In the genomic region with DNA sequence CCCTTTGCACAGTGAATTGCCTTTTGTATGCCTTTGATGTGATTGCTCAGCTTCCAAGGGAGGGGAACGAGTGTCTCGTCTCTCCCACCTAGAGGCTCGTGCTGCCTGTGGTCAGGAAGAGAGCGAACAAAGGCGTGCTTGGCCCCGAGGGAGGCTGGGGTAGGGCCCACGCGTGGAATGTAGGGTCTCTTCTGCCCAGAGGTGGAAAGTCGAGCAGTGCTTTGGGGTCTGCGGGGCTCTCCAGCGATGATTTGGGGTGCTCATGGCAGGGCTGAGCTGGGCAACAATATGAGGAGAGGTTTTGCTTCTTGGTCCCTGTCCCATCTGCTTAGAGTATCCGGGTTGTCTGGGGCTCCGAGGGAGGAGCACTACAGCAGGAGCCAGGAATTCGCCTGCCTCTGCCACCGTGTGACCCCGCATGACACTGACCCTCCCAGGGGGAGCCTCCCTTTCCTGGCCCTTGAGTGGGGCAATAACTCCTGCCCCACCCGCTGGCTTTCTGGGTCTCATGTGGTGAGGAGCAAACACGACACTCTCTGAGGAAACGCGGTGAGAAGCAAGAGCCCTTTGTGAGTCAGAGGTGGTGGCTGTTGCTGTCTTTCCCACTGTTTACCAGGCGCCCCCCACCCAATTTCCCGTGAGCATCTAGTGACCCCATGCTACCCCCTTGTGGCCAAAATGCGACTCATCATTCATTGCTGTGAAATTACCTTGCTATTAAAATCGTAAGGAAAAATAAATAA, we compare ENCODE assay signal across 1 cellular context.
TF ChIP-seq lines count a peak whose summit lies in the region.

No MANE protein-coding gene starts in this region.

TF ChIP-seq in HepG2, 621 proteins besides CTCF, POLR2A, EP300 and RAD21 (continued from another document and continues in another):
- TF ChIP-seq ZNF263 (CRISPR knock-in tag; IDR thresholded peaks at IDR 0.05) (peak; percentile 94), ZNF644 (CRISPR knock-in tag; IDR thresholded peaks at IDR 0.05; ENCODE audit: low read depth) (0 out of 2 replicates have a peak, but pooled peaks have one; percentile 20), BORCS8-MEF2B (CRISPR knock-in tag; IDR thresholded peaks at IDR 0.05) (peak; percentile 41; the same call in 1 of the 2 replicates), ZFP91 (CRISPR knock-in tag; IDR thresholded peaks at IDR 0.05; ENCODE audit: borderline replicate concordance) (peak; percentile 28; the same call in 1 of the 2 replicates), ZNF597 (CRISPR knock-in tag; IDR thresholded peaks at IDR 0.05) (no peak), CHD4 (IDR thresholded peaks at IDR 0.05; ENCODE audit: borderline replicate concordance, low read length) (0 out of 2 replicates have a peak, but pooled peaks have one; percentile 67), GPN1 (CRISPR knock-in tag; IDR thresholded peaks at IDR 0.05; ENCODE audit: borderline replicate concordance) (no peak), NFYC (CRISPR knock-in tag; IDR thresholded peaks at IDR 0.05) (no peak), SMAD3 (CRISPR knock-in tag; IDR thresholded peaks at IDR 0.05) (peak; percentile 38; the same call in 1 of the 2 replicates), ETV5 (CRISPR knock-in tag; IDR thresholded peaks at IDR 0.05; ENCODE audit: borderline replicate concordance) (0 out of 2 replicates have a peak, but pooled peaks have one; percentile 2), KDM1A (CRISPR knock-in tag; IDR thresholded peaks at IDR 0.05) (0 out of 2 replicates have a peak, but pooled peaks have one; percentile 54), EHMT2 (IDR thresholded peaks at IDR 0.05; ENCODE audit: borderline replicate concordance, low read depth, low read length) (no peak), ZNF274 (CRISPR knock-in tag; IDR thresholded peaks at IDR 0.05) (0 out of 2 replicates have a peak, but pooled peaks have one; percentile 29), ESRRA (CRISPR knock-in tag; IDR thresholded peaks at IDR 0.05; ENCODE audit: low read depth) (no peak), STAG1 (CRISPR knock-in tag; IDR thresholded peaks at IDR 0.05) (peak; percentile 71), ZNF552 (CRISPR knock-in tag; IDR thresholded peaks at IDR 0.05; ENCODE audit: borderline replicate concordance) (0 out of 2 replicates have a peak, but pooled peaks have one; percentile 14), ZNF225 (CRISPR knock-in tag; IDR thresholded peaks at IDR 0.05) (peak; percentile 27; the same call in 1 of the 2 replicates), ELF3 (CRISPR knock-in tag; IDR thresholded peaks at IDR 0.05) (peak; percentile 34), HNRNPLL (IDR thresholded peaks at IDR 0.05; ENCODE audit: low read depth, low read length, poor library complexity, severe bottlenecking) (peak; percentile 25), GATAD1 (CRISPR knock-in tag; IDR thresholded peaks at IDR 0.05) (peak; percentile 48), NR2C2 (CRISPR knock-in tag; IDR thresholded peaks at IDR 0.05; ENCODE audit: borderline replicate concordance) (peak; percentile 38), ZHX1 (CRISPR knock-in tag; IDR thresholded peaks at IDR 0.05; ENCODE audit: low read depth) (no peak), TP53 (CRISPR knock-in tag; conservative IDR thresholded peaks at IDR 0.05) (peak; percentile 51; the same call in 1 of the 2 replicates), ZSCAN29 (CRISPR knock-in tag; conservative IDR thresholded peaks at IDR 0.05) (no peak), PPARG (CRISPR knock-in tag; conservative IDR thresholded peaks at IDR 0.05) (peak; percentile 42; the same call in 1 of the 2 replicates), ZNF234 (CRISPR knock-in tag; conservative IDR thresholded peaks at IDR 0.05) (no peak), ZNF18 (CRISPR knock-in tag; IDR thresholded peaks at IDR 0.05; ENCODE audit: insufficient replicate concordance) (no peak), IRF2 (CRISPR knock-in tag; IDR thresholded peaks at IDR 0.05) (peak; percentile 46; the same call in 1 of the 2 replicates), YY1 (IDR thresholded peaks at IDR 0.05; ENCODE audit: insufficient read depth, insufficient replicate concordance, low read depth, low read length) (peak; percentile 9), GABPA (IDR thresholded peaks at IDR 0.05; ENCODE audit: low read depth, low read length) (no peak), GABPA (CRISPR knock-in tag; IDR thresholded peaks at IDR 0.05; ENCODE audit: low read depth) (no peak; the same call in 1 of the 2 replicates), PRDM10 (CRISPR knock-in tag; IDR thresholded peaks at IDR 0.05; ENCODE audit: low read depth) (no peak; the same call in 1 of the 2 replicates)
- TF ChIP-seq, protein P1, sequence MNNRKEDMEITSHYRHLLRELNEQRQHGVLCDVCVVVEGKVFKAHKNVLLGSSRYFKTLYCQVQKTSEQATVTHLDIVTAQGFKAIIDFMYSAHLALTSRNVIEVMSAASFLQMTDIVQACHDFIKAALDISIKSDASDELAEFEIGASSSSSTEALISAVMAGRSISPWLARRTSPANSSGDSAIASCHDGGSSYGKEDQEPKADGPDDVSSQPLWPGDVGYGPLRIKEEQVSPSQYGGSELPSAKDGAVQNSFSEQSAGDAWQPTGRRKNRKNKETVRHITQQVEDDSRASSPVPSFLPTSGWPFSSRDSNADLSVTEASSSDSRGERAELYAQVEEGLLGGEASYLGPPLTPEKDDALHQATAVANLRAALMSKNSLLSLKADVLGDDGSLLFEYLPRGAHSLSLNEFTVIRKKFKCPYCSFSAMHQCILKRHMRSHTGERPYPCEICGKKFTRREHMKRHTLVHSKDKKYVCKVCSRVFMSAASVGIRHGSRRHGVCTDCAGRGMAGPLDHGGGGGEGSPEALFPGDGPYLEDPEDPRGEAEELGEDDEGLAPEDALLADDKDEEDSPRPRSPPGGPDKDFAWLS (CRISPR knock-in tag; IDR thresholded peaks at IDR 0.05; ENCODE audit: borderline replicate concordance), result no peak
- TF ChIP-seq, protein P2, sequence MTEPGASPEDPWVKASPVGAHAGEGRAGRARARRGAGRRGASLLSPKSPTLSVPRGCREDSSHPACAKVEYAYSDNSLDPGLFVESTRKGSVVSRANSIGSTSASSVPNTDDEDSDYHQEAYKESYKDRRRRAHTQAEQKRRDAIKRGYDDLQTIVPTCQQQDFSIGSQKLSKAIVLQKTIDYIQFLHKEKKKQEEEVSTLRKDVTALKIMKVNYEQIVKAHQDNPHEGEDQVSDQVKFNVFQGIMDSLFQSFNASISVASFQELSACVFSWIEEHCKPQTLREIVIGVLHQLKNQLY (CRISPR knock-in tag; IDR thresholded peaks at IDR 0.05), result 0 out of 2 replicates have a peak, but pooled peaks have one; percentile 8
- TF ChIP-seq, protein P3, sequence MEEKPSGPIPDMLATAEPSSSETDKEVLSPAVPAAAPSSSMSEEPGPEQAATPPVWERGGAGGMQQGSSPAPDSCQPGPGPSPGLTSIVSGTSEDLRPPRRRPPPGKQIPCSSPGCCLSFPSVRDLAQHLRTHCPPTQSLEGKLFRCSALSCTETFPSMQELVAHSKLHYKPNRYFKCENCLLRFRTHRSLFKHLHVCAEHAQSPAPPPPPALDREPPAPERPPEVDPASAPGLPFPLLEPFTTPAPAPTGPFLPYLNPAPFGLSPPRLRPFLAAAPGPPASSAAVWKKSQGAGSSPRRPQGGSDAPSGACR (CRISPR knock-in tag; IDR thresholded peaks at IDR 0.05), result peak; percentile 42
- TF ChIP-seq, protein P4, sequence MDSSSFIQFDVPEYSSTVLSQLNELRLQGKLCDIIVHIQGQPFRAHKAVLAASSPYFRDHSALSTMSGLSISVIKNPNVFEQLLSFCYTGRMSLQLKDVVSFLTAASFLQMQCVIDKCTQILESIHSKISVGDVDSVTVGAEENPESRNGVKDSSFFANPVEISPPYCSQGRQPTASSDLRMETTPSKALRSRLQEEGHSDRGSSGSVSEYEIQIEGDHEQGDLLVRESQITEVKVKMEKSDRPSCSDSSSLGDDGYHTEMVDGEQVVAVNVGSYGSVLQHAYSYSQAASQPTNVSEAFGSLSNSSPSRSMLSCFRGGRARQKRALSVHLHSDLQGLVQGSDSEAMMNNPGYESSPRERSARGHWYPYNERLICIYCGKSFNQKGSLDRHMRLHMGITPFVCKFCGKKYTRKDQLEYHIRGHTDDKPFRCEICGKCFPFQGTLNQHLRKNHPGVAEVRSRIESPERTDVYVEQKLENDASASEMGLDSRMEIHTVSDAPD (CRISPR knock-in tag; IDR thresholded peaks at IDR 0.05), result peak; percentile 59; the same call in 1 of the 2 replicates
- TF ChIP-seq, protein P5, sequence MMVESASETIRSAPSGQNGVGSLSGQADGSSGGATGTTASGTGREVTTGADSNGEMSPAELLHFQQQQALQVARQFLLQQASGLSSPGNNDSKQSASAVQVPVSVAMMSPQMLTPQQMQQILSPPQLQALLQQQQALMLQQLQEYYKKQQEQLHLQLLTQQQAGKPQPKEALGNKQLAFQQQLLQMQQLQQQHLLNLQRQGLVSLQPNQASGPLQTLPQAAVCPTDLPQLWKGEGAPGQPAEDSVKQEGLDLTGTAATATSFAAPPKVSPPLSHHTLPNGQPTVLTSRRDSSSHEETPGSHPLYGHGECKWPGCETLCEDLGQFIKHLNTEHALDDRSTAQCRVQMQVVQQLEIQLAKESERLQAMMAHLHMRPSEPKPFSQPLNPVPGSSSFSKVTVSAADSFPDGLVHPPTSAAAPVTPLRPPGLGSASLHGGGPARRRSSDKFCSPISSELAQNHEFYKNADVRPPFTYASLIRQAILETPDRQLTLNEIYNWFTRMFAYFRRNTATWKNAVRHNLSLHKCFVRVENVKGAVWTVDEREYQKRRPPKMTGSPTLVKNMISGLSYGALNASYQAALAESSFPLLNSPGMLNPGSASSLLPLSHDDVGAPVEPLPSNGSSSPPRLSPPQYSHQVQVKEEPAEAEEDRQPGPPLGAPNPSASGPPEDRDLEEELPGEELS (CRISPR knock-in tag; IDR thresholded peaks at IDR 0.05), result peak; percentile 62; the same call in 1 of the 2 replicates
